ENCODE assay signal across 1 cellular context in genomic region chr14:72451081-72451972, GRCh38.
TF ChIP-seq lines count a peak whose summit lies in the region.

No MANE protein-coding gene starts in this region.

TF ChIP-seq in GM12878, 131 proteins besides CTCF, POLR2A, EP300 and RAD21 (continued from another document):
- TF ChIP-seq PRDM15 (CRISPR knock-in tag; IDR thresholded peaks at IDR 0.05) (no peak), CREB1 (IDR thresholded peaks at IDR 0.05; ENCODE audit: low read depth) (no peak), TCF7 (IDR thresholded peaks at IDR 0.05; ENCODE audit: borderline replicate concordance) (no peak), ATF2 (IDR thresholded peaks at IDR 0.05; ENCODE audit: low read length) (no peak), MYC (IDR thresholded peaks at IDR 0.05; ENCODE audit: insufficient read depth, insufficient read length, insufficient replicate concordance, low read length, severe bottlenecking) (no peak), STAT1 (conservative IDR thresholded peaks at IDR 0.05) (no peak), ESRRA (IDR thresholded peaks at IDR 0.05; ENCODE audit: low read length) (no peak), IKZF1 (conservative IDR thresholded peaks at IDR 0.05) (peak; percentile 84), ZNF622 (IDR thresholded peaks at IDR 0.05) (no peak), SP1 (IDR thresholded peaks at IDR 0.05; ENCODE audit: low read depth, low read length) (peak; percentile 12), MLLT1 (IDR thresholded peaks at IDR 0.05) (peak; percentile 94), ZBTB11 (CRISPR knock-in tag; IDR thresholded peaks at IDR 0.05) (no peak), CEBPZ (IDR thresholded peaks at IDR 0.05; ENCODE audit: low read depth, low read length) (no peak), HDGF (IDR thresholded peaks at IDR 0.05) (0 out of 2 replicates have a peak, but pooled peaks have one; percentile 62), MEF2B (IDR thresholded peaks at IDR 0.05; ENCODE audit: partially characterized antibody, poor library complexity, severe bottlenecking) (peak; percentile 66), RELB (IDR thresholded peaks at IDR 0.05; ENCODE audit: low read depth) (peak; percentile 68; the same call in 1 of the 2 replicates), ZNF384 (IDR thresholded peaks at IDR 0.05; ENCODE audit: borderline replicate concordance, low read depth, low read length) (peak; percentile 61; the same call in 1 of the 2 replicates), RUNX3 (IDR thresholded peaks at IDR 0.05; ENCODE audit: low read length) (peak; percentile 85), PML (IDR thresholded peaks at IDR 0.05; ENCODE audit: low read length) (no peak; the same call in 1 of the 2 replicates), GABPA (IDR thresholded peaks at IDR 0.05; ENCODE audit: low read depth) (no peak), TCF3 (IDR thresholded peaks at IDR 0.05; ENCODE audit: borderline replicate concordance, insufficient read depth, low read depth, low read length) (0 out of 2 replicates have a peak, but pooled peaks have one; percentile 24), NR2F1 (conservative IDR thresholded peaks at IDR 0.05) (no peak; the same call in 1 of the 2 replicates), MAX (IDR thresholded peaks at IDR 0.05; ENCODE audit: low read depth, low read length) (no peak), ZNF274 (IDR thresholded peaks at IDR 0.05; ENCODE audit: insufficient read depth, insufficient read length) (no peak), ATF7 (IDR thresholded peaks at IDR 0.05; ENCODE audit: low read depth) (peak; percentile 87), CHD1 (IDR thresholded peaks at IDR 0.05; ENCODE audit: low read depth, low read length) (no peak)
